In genomic region chr16:815861-816260, GRCh38 we compare ENCODE assay signal across 9 cellular contexts. TPM values are rescaled to one million over a fixed set of nuclear protein-coding genes. Genes with fewer than 3 reads are reported as not detected.
"Had no signal": no experiment of that assay in that cellular context is flagged by ENCODE, and none has a peak within 500 bp of the region (broad histone marks: within the 10 kb centered on the region; RNA-seq: fewer than 3 reads in every experiment).

No MANE protein-coding gene starts in this region.

- H3K9me3 Mint-ChIP-seq: GM23338 had no signal

- H3K4me3 ChIP-seq: GM23338, HAP-1, K562 had no signal

- H2AFZ ChIP-seq: GM23338 had no signal

- DNase-seq: H7, IMR-90, KG1 had no signal

- H3K4me2 ChIP-seq: GM23338 had no signal

- FAIRE-seq: HTR-8/SVneo, K562 had no signal

- H3K36me3 ChIP-seq: HAP-1 had no signal

- H3K9me3 ChIP-seq: HAP-1 had no signal

- H3K4me3 Mint-ChIP-seq: GM23338 had no signal

- H3K27ac Mint-ChIP-seq: GM23338 had no signal

RNA-seq across cellular contexts. Expression of gene GNG13, which starts 15.3 kb away (rescaled TPM):
- total RNA-seq: GM23338, H4, H7, HT-29, IMR-90, K562 had no signal
- polyA plus RNA-seq: IMR-90, K562 had no signal

RNA-seq across cellular contexts. Expression of gene MSLN, which starts 55.3 kb away (rescaled TPM):
- total RNA-seq: H4, H7, IMR-90, K562 had no signal
- polyA plus RNA-seq: GM23338, K562 had no signal
